In the genomic region with DNA sequence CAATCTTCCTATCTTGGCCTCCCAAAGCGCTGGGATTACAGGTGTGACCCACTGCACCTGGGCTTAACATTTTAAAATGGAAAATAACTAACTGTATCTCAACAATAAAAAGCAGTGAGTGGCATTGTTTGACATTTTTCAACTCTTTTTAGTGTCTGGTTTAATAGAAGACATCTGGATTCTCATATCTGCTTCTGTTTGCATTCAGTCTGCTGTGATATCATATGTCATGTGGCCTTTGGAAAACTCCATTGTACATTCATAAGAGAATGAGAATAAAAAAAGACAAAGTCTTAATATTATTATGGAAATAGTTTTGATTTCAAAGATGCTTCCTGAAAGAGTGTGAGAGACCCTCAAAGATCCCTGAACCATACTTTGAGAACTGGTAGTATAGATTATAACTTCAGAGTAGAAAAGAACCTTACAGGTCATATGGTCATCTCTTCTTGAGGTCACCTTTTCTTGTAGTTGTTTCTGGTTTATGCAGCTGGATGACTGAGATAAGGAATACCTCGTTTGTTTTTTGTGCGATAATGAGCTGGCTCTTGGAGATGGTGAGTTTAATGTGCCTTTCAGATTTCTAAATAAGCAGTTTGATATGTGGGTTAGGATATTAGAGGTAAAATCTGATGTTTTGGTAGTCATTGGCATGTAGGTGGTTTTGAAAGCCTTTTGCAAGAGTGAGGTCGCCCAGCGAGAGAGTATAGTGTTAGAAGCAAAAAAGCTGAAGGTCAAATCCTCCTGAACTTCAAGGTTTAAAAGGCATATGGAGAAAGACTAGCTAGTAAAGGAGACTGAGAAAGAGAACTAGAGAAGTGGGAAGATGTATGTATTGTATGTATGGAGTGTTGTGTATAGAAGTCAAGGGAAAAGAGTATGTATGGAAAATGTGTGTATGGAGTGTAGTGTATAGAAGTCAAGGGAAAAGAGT, we compare ENCODE assay signal across 31 cellular contexts. TPM values are rescaled to one million over a fixed set of nuclear protein-coding genes. Genes with fewer than 3 reads are reported as not detected.
DNase-seq lines count a peak whose midpoint lies in the region; ATAC-seq and TF ChIP-seq lines count a peak whose summit lies in the region.
"Had no signal": no experiment of that assay in that cellular context is flagged by ENCODE, and none has a peak within 500 bp of the region (broad histone marks: within the 10 kb centered on the region; RNA-seq: fewer than 3 reads in every experiment).

No MANE protein-coding gene starts in this region.

- peaks cover 3% of the 10 kb centered on the region; the same call in 1 of the 2 replicates for H3K4me1 ChIP-seq in IMR-90 (ENCODE audit: control insufficient read depth, insufficient read depth, low read length)
- H3K4me1 ChIP-seq in SJCRH30 = no peaks in the 10 kb centered on the region
- H3K4me1 ChIP-seq: colonic mucosa, foreskin keratinocyte had no signal

- H3K56ac ChIP-seq in IMR-90 (ENCODE audit: extremely low read depth, insufficient read depth, low read length) = no peak overlapping the region

- TF ChIP-seq CTCF in CD14-positive monocyte (IDR thresholded peaks at IDR 0.05) = no peak
- TF ChIP-seq CTCF in IMR-90 (conservative IDR thresholded peaks at IDR 0.05; ENCODE audit: low read depth, low read length) = no peak
- TF ChIP-seq CTCF in fibroblast of villous mesenchyme (IDR thresholded peaks at IDR 0.05; ENCODE audit: insufficient read depth, low read depth, low read length) = no peak

- no peak overlapping the region for H2AK9ac ChIP-seq in IMR-90 (replicated peaks; ENCODE audit: low read depth, low read length, poor library complexity)

- H3K18ac ChIP-seq in IMR-90 (ENCODE audit: low read depth, low read length) = no peak overlapping the region

- CTCF ChIA-PET in IMR-90 (lab: Yijun Ruan, JAX) = no interaction called here

- H3K4me3 Mint-ChIP-seq in CD14-positive monocyte = no peak overlapping the region
- H3K4me3 Mint-ChIP-seq in activated T-helper 17 cell treated with anti-CD3 and anti-CD28 coated beads, Interleukin-2, amount 50 U/mL, for 72 hours = no peak overlapping the region
- H3K4me3 Mint-ChIP-seq: activated CD4-positive, alpha-beta memory T cell treated with anti-CD3 and anti-CD28 coated beads, Interleukin-2, amount 10 ng/mL, durations not matched to agents 7 days and 5 days; B cell; natural killer cell had no signal

- POLR2A ChIA-PET in IMR-90 (lab: Charles Lee; ENCODE audit: unreplicated experiment) = no interaction called here

- H2AK5ac ChIP-seq in IMR-90 (ENCODE audit: low read depth, low read length) = no peak overlapping the region

- H3K27ac ChIP-seq in IMR-90 (ENCODE audit: insufficient read depth, low read length) (no peak overlapping the region), SJCRH30 (no peak overlapping the region)
- H3K27ac ChIP-seq: cardiac muscle cell, colonic mucosa, foreskin keratinocyte, hepatocyte had no signal

- H2BK5ac ChIP-seq in IMR-90 (ENCODE audit: low read depth, low read length, poor library complexity, severe bottlenecking) = no peak overlapping the region

- H3K79me1 ChIP-seq in IMR-90 (ENCODE audit: low read depth in 1 of 2, low read length in 2 of 2) = peaks cover 31 to 56% of the 10 kb centered on the region in 2 experiments

- peak overlapping the region in 5 of 7 donors; percentile 0 to 52 (median 21) for H3K27ac Mint-ChIP-seq in CD14-positive monocyte
- H3K27ac Mint-ChIP-seq in activated T-helper 17 cell treated with anti-CD3 and anti-CD28 coated beads, Interleukin-2, amount 50 U/mL, for 72 hours = peak overlapping the region; percentile 2
- H3K27ac Mint-ChIP-seq: activated CD4-positive, alpha-beta memory T cell treated with anti-CD3 and anti-CD28 coated beads, Interleukin-2, amount 10 ng/mL, durations not matched to agents 7 days and 5 days; B cell; natural killer cell had no signal

- no peak overlapping the region for H2BK15ac ChIP-seq in IMR-90 (ENCODE audit: low read depth, low read length)

- H3K4me1 Mint-ChIP-seq in CD14-positive monocyte = peaks cover 42% of the 10 kb centered on the region
- H3K4me1 Mint-ChIP-seq in activated T-helper 17 cell treated with anti-CD3 and anti-CD28 coated beads, Interleukin-2, amount 50 U/mL, for 72 hours = peaks cover 30% of the 10 kb centered on the region

- dilution Hi-C loops in IMR-90 (cut with HindIII; ENCODE audit: low sequenced_read_pairs, unreplicated experiment) = no loop called here

- no peak overlapping the region for H3K4me2 ChIP-seq in IMR-90 (ENCODE audit: low read depth, low read length)
- H3K4me2 ChIP-seq: hepatocyte had no signal

- H2AFZ ChIP-seq in IMR-90 (replicated peaks; ENCODE audit: low read length, poor library complexity) = no peak overlapping the region
- H2AFZ ChIP-seq: hepatocyte had no signal

- H3K27me3 ChIP-seq in IMR-90 (ENCODE audit: control insufficient read depth, insufficient read depth, low read length) (no peaks in the 10 kb centered on the region), SJCRH30 (no peaks in the 10 kb centered on the region)
- H3K27me3 ChIP-seq: ascending aorta, cardiac muscle cell, colonic mucosa, foreskin keratinocyte, hepatocyte, tibial nerve had no signal

- H2BK20ac ChIP-seq in IMR-90 (ENCODE audit: low read depth, low read length) = no peak overlapping the region

- H2BK120ac ChIP-seq in IMR-90 (ENCODE audit: low read depth, low read length) = no peak overlapping the region

- BruUV-seq in IMR-90 (replicated peaks; lab: Mats Ljungman, UMichigan) = no TSS peak

- H3K23ac ChIP-seq in IMR-90 (ENCODE audit: low read depth, low read length) = no peak overlapping the region

- H4K91ac ChIP-seq in IMR-90 (ENCODE audit: insufficient read depth, low read depth, low read length) = no peak overlapping the region

- DNase-seq in CD14-positive monocyte (ENCODE audit: low spot score) (no peak), IMR-90 (peak; percentile 31), fibroblast of villous mesenchyme (ENCODE audit: low read depth) (peak; percentile 49), G401 (ENCODE audit: low spot score) (no peak), SJCRH30 (no peak)
- DNase-seq: ACHN; activated CD4-positive, alpha-beta memory T cell treated with anti-CD3 and anti-CD28 coated beads, Interleukin-2, amount 10 ng/mL, durations not matched to agents 7 days and 5 days; activated CD4-positive, CD25-positive, alpha-beta regulatory T cell treated with anti-CD3 and anti-CD28 coated beads, Interleukin-2, amount 50 U/mL, for 72 hours; activated CD8-positive, alpha-beta memory T cell treated with anti-CD3 and anti-CD28 coated beads, Interleukin-2, amount 50 U/mL, for 4 hours; activated naive CD4-positive, alpha-beta T cell treated with anti-CD3 and anti-CD28 coated beads, Interleukin-2, amount 50 U/mL, for 16 hours; colonic mucosa; effector CD8-positive, alpha-beta T cell; foreskin keratinocyte; Karpas-422; MV-4-11; natural killer cell; NCI-H1436 treated with DMSO at 0.1 percent for 48 hours; NCI-H2107; NCI-H446; NCI-H774; occipital lobe; stimulated activated CD4-positive, alpha-beta T cell treated with anti-CD3 and anti-CD28 coated beads, Interleukin-4, amount 100 ng/mL, for 24 hours had no signal

- TF ChIP-seq POLR2A in IMR-90 (IDR thresholded peaks at IDR 0.05; ENCODE audit: low read depth, low read length) = no peak

- H3K4me3 ChIP-seq in IMR-90 (ENCODE audit: insufficient read depth, low read depth, low read length) (no peak overlapping the region), fibroblast of villous mesenchyme (ENCODE audit: low read depth, low read length) (no peak overlapping the region), SJCRH30 (no peak overlapping the region)
- H3K4me3 ChIP-seq: ascending aorta, cardiac muscle cell, colonic mucosa, hepatocyte, lung, tibial nerve had no signal

- no peak for TF ChIP-seq RAD21 in IMR-90 (IDR thresholded peaks at IDR 0.05; ENCODE audit: low read length)

- peaks cover 11% of the 10 kb centered on the region for H3K9me1 ChIP-seq in IMR-90 (ENCODE audit: insufficient read depth, low read length)

- peaks cover 20% of the 10 kb centered on the region; the same call in 1 of the 2 replicates for H4K20me1 ChIP-seq in IMR-90 (ENCODE audit: insufficient read depth, low read length)

- H3K9ac ChIP-seq in IMR-90 (ENCODE audit: low read depth, low read length) = no peak overlapping the region

- intact Hi-C loops in CD14-positive monocyte (cut with micrococcal nuclease) = no loop called here
- intact Hi-C loops in IMR-90 (cut with micrococcal nuclease) = no loop called here

- peaks cover 6 to 8% of the 10 kb centered on the region in 2 donors for H3K36me3 Mint-ChIP-seq in CD14-positive monocyte
- H3K36me3 Mint-ChIP-seq in activated T-helper 17 cell treated with anti-CD3 and anti-CD28 coated beads, Interleukin-2, amount 50 U/mL, for 72 hours (ENCODE audit: low read depth) = peaks cover 10% of the 10 kb centered on the region
- H3K36me3 Mint-ChIP-seq: natural killer cell had no signal

- in situ Hi-C loops in IMR-90 (cut with MboI; ENCODE audit: low sequenced_read_pairs) (no loop called here), G401 (cut with HindIII; ENCODE audit: low sequenced_read_pairs) (no loop called here)

- no peak overlapping the region for H3K4ac ChIP-seq in IMR-90 (ENCODE audit: low read depth, low read length)

- H3K27me3 Mint-ChIP-seq in CD14-positive monocyte (ENCODE audit: low read depth in 3 of 3) = peaks cover 0 to 2% (median 0%) of the 10 kb centered on the region in 3 donors
- H3K27me3 Mint-ChIP-seq in activated T-helper 17 cell treated with anti-CD3 and anti-CD28 coated beads, Interleukin-2, amount 50 U/mL, for 72 hours = no peaks in the 10 kb centered on the region
- H3K27me3 Mint-ChIP-seq: activated CD4-positive, alpha-beta memory T cell treated with anti-CD3 and anti-CD28 coated beads, Interleukin-2, amount 10 ng/mL, durations not matched to agents 7 days and 5 days; B cell had no signal

- ATAC-seq in IMR-90 (ENCODE audit: low read depth) = no peak
- ATAC-seq in activated T-helper 17 cell treated with anti-CD3 and anti-CD28 coated beads, Interleukin-2, amount 50 U/mL, for 72 hours (replicated peaks) = no peak
- no peak for ATAC-seq in GM18868 (IDR thresholded peaks at IDR 0.05; ENCODE audit: unreplicated experiment)
- ATAC-seq: foreskin keratinocyte, HCT116, natural killer cell had no signal

- no peak overlapping the region for H3K14ac ChIP-seq in IMR-90 (replicated peaks; ENCODE audit: low read depth, low read length)

- no peak overlapping the region for H4K5ac ChIP-seq in IMR-90 (ENCODE audit: low read depth, low read length)

- H3K36me3 ChIP-seq in IMR-90 (ENCODE audit: control insufficient read depth, insufficient read depth, low read length) (peaks cover 4% of the 10 kb centered on the region), SJCRH30 (no peaks in the 10 kb centered on the region)
- H3K36me3 ChIP-seq: ascending aorta, cardiac muscle cell, colonic mucosa, tibial nerve had no signal

- H3K9me3 ChIP-seq in IMR-90 (ENCODE audit: control insufficient read depth, insufficient read depth, low read length) (no peaks in the 10 kb centered on the region), SJCRH30 (replicated peaks) (no peaks in the 10 kb centered on the region; the same call in 1 of the 2 replicates)
- H3K9me3 ChIP-seq: colonic mucosa, tibial nerve had no signal

- WGBS in IMR-90 (ENCODE audit: extremely low coverage in 2 of 2, insufficient read length in 1 of 2), 2 experiments = 100% methylated on average over 2 of the region's 5 CpGs; no CpG with 5 or more reads in 1 of the 2 experiments

- peaks cover 0 to 4% (median 0%) of the 10 kb centered on the region in 7 donors for H3K9me3 Mint-ChIP-seq in CD14-positive monocyte
- no peaks in the 10 kb centered on the region for H3K9me3 Mint-ChIP-seq in activated T-helper 17 cell treated with anti-CD3 and anti-CD28 coated beads, Interleukin-2, amount 50 U/mL, for 72 hours
- H3K9me3 Mint-ChIP-seq: natural killer cell had no signal

- H4K8ac ChIP-seq in IMR-90 (ENCODE audit: low read depth in 2 of 2, low read length in 2 of 2) = no peak overlapping the region

RNA-seq across cellular contexts. Expression of gene CEP350, which starts 17.2 kb away (rescaled TPM):
- polyA plus RNA-seq in CD14-positive monocyte (10 to 100 TPM in 1 of 2 donors, 1 to 10 TPM in 1; 6.7 to 19.8 TPM), IMR-90 (2012; rRNA removed) (4.5 and 5.0 TPM in 2 replicates)
- total RNA-seq in IMR-90 (2012; rRNA removed) (36.4 and 55.8 TPM in 2 replicates), fibroblast of villous mesenchyme (58.9 and 72.1 TPM in 2 replicates)
- 0.68 and 1.4 TPM in 2 replicates for polyA plus RNA-seq in IMR-90 (2012; cell fraction: cytosol; rRNA removed)
- 1.5 and 15.4 TPM in 2 replicates for polyA plus RNA-seq in IMR-90 (2012; cell fraction: nucleus; rRNA removed; ENCODE audit: low replicate concordance)
- 10 to 100 TPM; 52.6 to 61.6 TPM for total RNA-seq in activated T-helper 17 cell treated with anti-CD3 and anti-CD28 coated beads, Interleukin-2, amount 50 U/mL, for 72 hours
- total RNA-seq in G401 (2014; rRNA removed; shearing (Covaris generic)) = 37.1 and 64.9 TPM in 2 replicates
- total RNA-seq in SJCRH30 (2014; rRNA removed; shearing (Covaris generic)) = 31.8 and 46.6 TPM in 2 replicates

Comparison
In these comparisons a context has a peak if more than half of its experiments do, and no peak if none do; other contexts are left out.
1. DNase-seq: peak in IMR-90 (single experiment) and fibroblast of villous mesenchyme (single experiment); none in CD14-positive monocyte (single experiment), G401 (single experiment) and SJCRH30 (0 of 2).